Comparison of ENCODE assay signal across 8 cellular contexts in genomic region chr11:72222106-72222891, GRCh38. TPM values are rescaled to one million over a fixed set of nuclear protein-coding genes. Genes with fewer than 3 reads are reported as not detected.
DNase-seq lines count a peak whose midpoint lies in the region; ATAC-seq and TF ChIP-seq lines count a peak whose summit lies in the region.

No MANE protein-coding gene starts in this region.

- H3K9ac ChIP-seq in Karpas-422 (ENCODE audit: low read length): peak overlapping the region; percentile 97

- peaks cover 63% of the 10 kb centered on the region for H3K4me1 Mint-ChIP-seq in CD14-positive monocyte
- peaks cover 30% of the 10 kb centered on the region in 2 donors for H3K4me1 Mint-ChIP-seq in natural killer cell treated with Interleukin-12 subunit alpha and Interleukin-12 subunit beta and Interleukin-15 and Interleukin-18, amount 100 ng/mL, for 72 hours (ENCODE audit: low read depth in 2 of 2)

- intact Hi-C loops in CD14-positive monocyte (cut with micrococcal nuclease): loop anchor here (5.0 to 10.0 kb wide), 2 partner anchors 50 to 117 kb away; partner anchors contain the start of genes LAMTOR1 (in 1 of the 2) and TOMT (in 1 of the 2)

- H3K27me3 Mint-ChIP-seq in CD14-positive monocyte (ENCODE audit: low read depth in 3 of 3): no peaks in the 10 kb centered on the region
- H3K27me3 Mint-ChIP-seq in natural killer cell treated with Interleukin-12 subunit alpha and Interleukin-12 subunit beta and Interleukin-15 and Interleukin-18, amount 100 ng/mL, for 72 hours: no peaks in the 10 kb centered on the region

- no peak for TF ChIP-seq CTCF in CD14-positive monocyte (IDR thresholded peaks at IDR 0.05)
- TF ChIP-seq CTCF in coronary artery (IDR thresholded peaks at IDR 0.05): no peak

- peak overlapping the region; percentile 99 for H3K4me3 ChIP-seq in Karpas-422 (ENCODE audit: low read length)
- H3K4me3 ChIP-seq in coronary artery: peak overlapping the region; percentile 77

- H3K4me2 ChIP-seq in Karpas-422 (ENCODE audit: low read depth, low read length, poor library complexity, severe bottlenecking): peak overlapping the region; percentile 100

- H3K27ac ChIP-seq in Karpas-422 (ENCODE audit: low read length) (peak overlapping the region; percentile 74), coronary artery (peak overlapping the region; percentile 92 to 95)

- no peak for DNase-seq in CD14-positive monocyte (ENCODE audit: low spot score)
- no peak for DNase-seq in Karpas-422
- no peak for DNase-seq in coronary artery (ENCODE audit: low spot score)
- DNase-seq in natural killer cell treated with Interleukin-12 subunit alpha and Interleukin-12 subunit beta and Interleukin-15 and Interleukin-18, amount 100 ng/mL, for 72 hours (ENCODE audit: low spot score): peak; percentile 37
- no peak for DNase-seq in NCI-H2227 treated with DMSO at 0.1 percent for 48 hours (lab: John Stamatoyannopoulos, UW)
- no peak for DNase-seq in NCI-H526 treated with DMSO at 0.1 percent for 48 hours (lab: John Stamatoyannopoulos, UW)
- DNase-seq in stimulated activated CD4-positive, alpha-beta T cell treated with anti-CD3 and anti-CD28 coated beads, Interleukin-1b, Interleukin-23, amount 100 ng/mL, for 48 hours: no peak

- H3K36me3 Mint-ChIP-seq in CD14-positive monocyte: peaks cover 9 to 13% of the 10 kb centered on the region in 2 donors
- no peaks in the 10 kb centered on the region for H3K36me3 Mint-ChIP-seq in natural killer cell treated with Interleukin-12 subunit alpha and Interleukin-12 subunit beta and Interleukin-15 and Interleukin-18, amount 100 ng/mL, for 72 hours

- H3K9me2 ChIP-seq in Karpas-422 (replicated peaks; ENCODE audit: insufficient read depth, low read length): no peaks in the 10 kb centered on the region

- H3K4me3 Mint-ChIP-seq in CD14-positive monocyte: peak overlapping the region; percentile 82
- peak overlapping the region; percentile 83 for H3K4me3 Mint-ChIP-seq in natural killer cell treated with Interleukin-12 subunit alpha and Interleukin-12 subunit beta and Interleukin-15 and Interleukin-18, amount 100 ng/mL, for 72 hours

- no peaks in the 10 kb centered on the region for H3K36me3 ChIP-seq in Karpas-422 (ENCODE audit: insufficient read depth, low read length)

- no peaks in the 10 kb centered on the region for H3K9me3 ChIP-seq in Karpas-422 (ENCODE audit: low read length)

- no peaks in the 10 kb centered on the region for H3K27me3 ChIP-seq in Karpas-422 (ENCODE audit: low read length)

- H2AFZ ChIP-seq in Karpas-422 (ENCODE audit: low read length): peak overlapping the region; percentile 80; the same call in 1 of the 2 replicates

- no peaks in the 10 kb centered on the region for H3K9me3 Mint-ChIP-seq in CD14-positive monocyte
- H3K9me3 Mint-ChIP-seq in natural killer cell treated with Interleukin-12 subunit alpha and Interleukin-12 subunit beta and Interleukin-15 and Interleukin-18, amount 100 ng/mL, for 72 hours: no peaks in the 10 kb centered on the region

- peaks cover 25% of the 10 kb centered on the region for H3K79me2 ChIP-seq in Karpas-422 (ENCODE audit: low read length)

- H3K27ac Mint-ChIP-seq in CD14-positive monocyte: peak overlapping the region; percentile 74 to 94 (median 91)
- H3K27ac Mint-ChIP-seq in natural killer cell treated with Interleukin-12 subunit alpha and Interleukin-12 subunit beta and Interleukin-15 and Interleukin-18, amount 100 ng/mL, for 72 hours: peak overlapping the region; percentile 86 to 87

- no peak for ATAC-seq in natural killer cell treated with Interleukin-12 subunit alpha and Interleukin-12 subunit beta and Interleukin-15 and Interleukin-18, amount 100 ng/mL, for 72 hours
- no peak for ATAC-seq in HG03159 (IDR thresholded peaks at IDR 0.05; ENCODE audit: unreplicated experiment)

- H3K4me1 ChIP-seq in Karpas-422 (ENCODE audit: low read length): peaks cover 45% of the 10 kb centered on the region

- no peaks in the 10 kb centered on the region for H4K20me1 ChIP-seq in Karpas-422 (ENCODE audit: insufficient read depth, low read depth, low read length)

RNA-seq across cellular contexts. Expression of gene INPPL1, which starts 2.3 kb away (rescaled TPM):
- 10 to 100 TPM; 11.8 to 12.6 TPM for polyA plus RNA-seq in CD14-positive monocyte
- total RNA-seq in Karpas-422 (2014; rRNA removed; shearing (Covaris generic); ENCODE audit: low replicate concordance): 73.6 and 83.9 TPM in 2 replicates
- 100 to 1,000 TPM; 113 to 176 TPM for total RNA-seq in natural killer cell treated with Interleukin-12 subunit alpha and Interleukin-12 subunit beta and Interleukin-15 and Interleukin-18, amount 100 ng/mL, for 72 hours

RNA-seq across cellular contexts. Expression of gene FOLR2, which starts 5.7 kb away (rescaled TPM):
- 10 to 100 TPM; 62.6 to 63.8 TPM for polyA plus RNA-seq in CD14-positive monocyte
- 9.4 and 16.0 TPM in 2 replicates for total RNA-seq in Karpas-422 (2014; rRNA removed; shearing (Covaris generic); ENCODE audit: low replicate concordance)
- not detected for total RNA-seq in natural killer cell treated with Interleukin-12 subunit alpha and Interleukin-12 subunit beta and Interleukin-15 and Interleukin-18, amount 100 ng/mL, for 72 hours

RNA-seq across cellular contexts. Expression of gene PHOX2A, which starts 21.7 kb away (rescaled TPM):
- not detected for polyA plus RNA-seq in CD14-positive monocyte
- total RNA-seq in Karpas-422 (2014; rRNA removed; shearing (Covaris generic); ENCODE audit: low replicate concordance): not detected in 2 replicates
- not detected for total RNA-seq in natural killer cell treated with Interleukin-12 subunit alpha and Interleukin-12 subunit beta and Interleukin-15 and Interleukin-18, amount 100 ng/mL, for 72 hours

RNA-seq across cellular contexts. Expression of gene FOLR1, which starts 30.4 kb away (rescaled TPM):
- polyA plus RNA-seq in CD14-positive monocyte: not detected
- not detected in 2 replicates for total RNA-seq in Karpas-422 (2014; rRNA removed; shearing (Covaris generic); ENCODE audit: low replicate concordance)
- not detected for total RNA-seq in natural killer cell treated with Interleukin-12 subunit alpha and Interleukin-12 subunit beta and Interleukin-15 and Interleukin-18, amount 100 ng/mL, for 72 hours

Comparison
In these comparisons a context has a peak if more than half of its experiments do, and no peak if none do; other contexts are left out.
1. RNA of gene FOLR2, which starts 5.7 kb away (total RNA-seq): 9.4 to 16.0 TPM in Karpas-422; not detected in natural killer cell treated with Interleukin-12 subunit alpha and Interleukin-12 subunit beta and Interleukin-15 and Interleukin-18, amount 100 ng/mL, for 72 hours; every median in the first group is over 10 times any median in the second.